Comparison of ENCODE assay signal across 1 cellular context in the genomic region with DNA sequence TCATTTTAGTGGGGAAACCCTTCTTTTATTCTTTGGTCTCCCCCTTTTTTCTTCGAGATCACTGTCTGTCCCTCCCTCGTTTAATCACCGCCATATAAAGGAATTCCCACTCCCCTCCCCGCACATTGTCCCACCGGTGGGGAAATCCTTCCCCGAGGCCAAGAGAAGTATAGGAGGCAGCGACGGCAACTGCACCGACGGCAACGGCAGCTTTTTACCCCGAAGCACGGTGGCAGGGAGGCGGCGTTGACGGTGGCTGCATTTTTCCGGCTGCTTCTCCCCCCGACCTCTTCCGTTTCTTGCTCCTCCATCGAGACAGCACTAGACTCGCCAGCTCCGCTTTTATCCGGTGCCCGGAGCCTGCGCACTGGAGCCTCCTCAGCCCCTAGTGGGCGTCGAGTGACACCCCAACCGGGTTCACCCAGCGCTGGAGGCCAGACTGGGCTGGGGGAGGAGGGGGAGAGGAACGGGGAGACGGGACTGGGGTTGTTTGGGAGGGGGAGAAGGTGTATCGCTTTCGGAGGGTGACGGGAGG.
TF ChIP-seq lines count a peak whose summit lies in the region.

No MANE protein-coding gene starts in this region.

TF ChIP-seq in K562, 482 proteins besides CTCF, POLR2A, EP300 and RAD21 (continued from another document and continues in another):
- peak; percentile 61; the same call in 1 of the 2 replicates for TF ChIP-seq ZNF586 (CRISPR knock-in tag; conservative IDR thresholded peaks at IDR 0.05)
- peak; percentile 85 for TF ChIP-seq CHCHD3 (CRISPR knock-in tag; IDR thresholded peaks at IDR 0.05)
- no peak for TF ChIP-seq ZNF197 (CRISPR knock-in tag; IDR thresholded peaks at IDR 0.05; ENCODE audit: low read depth)
- TF ChIP-seq SMAD4 (CRISPR knock-in tag; conservative IDR thresholded peaks at IDR 0.05), result no peak
- no peak; the same call in 1 of the 2 replicates for TF ChIP-seq ZNF3 (CRISPR knock-in tag; IDR thresholded peaks at IDR 0.05)
- peak; percentile 57; the same call in 1 of the 2 replicates for TF ChIP-seq TOE1 (IDR thresholded peaks at IDR 0.05; ENCODE audit: borderline replicate concordance)
- no peak for TF ChIP-seq TOE1 (CRISPR knock-in tag; IDR thresholded peaks at IDR 0.05; ENCODE audit: borderline replicate concordance, low read depth)
- TF ChIP-seq POLR2AphosphoS2 (IDR thresholded peaks at IDR 0.05; ENCODE audit: low read length), result peak; percentile 9; the same call in 1 of the 2 replicates
- no peak for TF ChIP-seq ZNF217 (CRISPR knock-in tag; IDR thresholded peaks at IDR 0.05)
- TF ChIP-seq MECOM (CRISPR knock-in tag; IDR thresholded peaks at IDR 0.05), result no peak
- peak; percentile 63 for TF ChIP-seq LARP7 (IDR thresholded peaks at IDR 0.05)
- TF ChIP-seq ASH1L (IDR thresholded peaks at IDR 0.05; ENCODE audit: borderline replicate concordance, low read depth, partially characterized antibody), result peak; percentile 25
- peak; percentile 2; the same call in 1 of the 2 replicates for TF ChIP-seq SP1 (CRISPR knock-in tag; IDR thresholded peaks at IDR 0.05)
- peak; percentile 64 for TF ChIP-seq TAF1 (IDR thresholded peaks at IDR 0.05; ENCODE audit: control insufficient read depth, extremely low read depth, insufficient read depth, low read length, severe bottlenecking)
- peak; percentile 38; the same call in 1 of the 2 replicates for TF ChIP-seq ZNF263 (CRISPR knock-in tag; IDR thresholded peaks at IDR 0.05; ENCODE audit: borderline replicate concordance)
- no peak for TF ChIP-seq ZNF184 (CRISPR knock-in tag; IDR thresholded peaks at IDR 0.05)
- peak; percentile 99 for TF ChIP-seq NFRKB (IDR thresholded peaks at IDR 0.05; ENCODE audit: low read depth)
- TF ChIP-seq, protein P1, sequence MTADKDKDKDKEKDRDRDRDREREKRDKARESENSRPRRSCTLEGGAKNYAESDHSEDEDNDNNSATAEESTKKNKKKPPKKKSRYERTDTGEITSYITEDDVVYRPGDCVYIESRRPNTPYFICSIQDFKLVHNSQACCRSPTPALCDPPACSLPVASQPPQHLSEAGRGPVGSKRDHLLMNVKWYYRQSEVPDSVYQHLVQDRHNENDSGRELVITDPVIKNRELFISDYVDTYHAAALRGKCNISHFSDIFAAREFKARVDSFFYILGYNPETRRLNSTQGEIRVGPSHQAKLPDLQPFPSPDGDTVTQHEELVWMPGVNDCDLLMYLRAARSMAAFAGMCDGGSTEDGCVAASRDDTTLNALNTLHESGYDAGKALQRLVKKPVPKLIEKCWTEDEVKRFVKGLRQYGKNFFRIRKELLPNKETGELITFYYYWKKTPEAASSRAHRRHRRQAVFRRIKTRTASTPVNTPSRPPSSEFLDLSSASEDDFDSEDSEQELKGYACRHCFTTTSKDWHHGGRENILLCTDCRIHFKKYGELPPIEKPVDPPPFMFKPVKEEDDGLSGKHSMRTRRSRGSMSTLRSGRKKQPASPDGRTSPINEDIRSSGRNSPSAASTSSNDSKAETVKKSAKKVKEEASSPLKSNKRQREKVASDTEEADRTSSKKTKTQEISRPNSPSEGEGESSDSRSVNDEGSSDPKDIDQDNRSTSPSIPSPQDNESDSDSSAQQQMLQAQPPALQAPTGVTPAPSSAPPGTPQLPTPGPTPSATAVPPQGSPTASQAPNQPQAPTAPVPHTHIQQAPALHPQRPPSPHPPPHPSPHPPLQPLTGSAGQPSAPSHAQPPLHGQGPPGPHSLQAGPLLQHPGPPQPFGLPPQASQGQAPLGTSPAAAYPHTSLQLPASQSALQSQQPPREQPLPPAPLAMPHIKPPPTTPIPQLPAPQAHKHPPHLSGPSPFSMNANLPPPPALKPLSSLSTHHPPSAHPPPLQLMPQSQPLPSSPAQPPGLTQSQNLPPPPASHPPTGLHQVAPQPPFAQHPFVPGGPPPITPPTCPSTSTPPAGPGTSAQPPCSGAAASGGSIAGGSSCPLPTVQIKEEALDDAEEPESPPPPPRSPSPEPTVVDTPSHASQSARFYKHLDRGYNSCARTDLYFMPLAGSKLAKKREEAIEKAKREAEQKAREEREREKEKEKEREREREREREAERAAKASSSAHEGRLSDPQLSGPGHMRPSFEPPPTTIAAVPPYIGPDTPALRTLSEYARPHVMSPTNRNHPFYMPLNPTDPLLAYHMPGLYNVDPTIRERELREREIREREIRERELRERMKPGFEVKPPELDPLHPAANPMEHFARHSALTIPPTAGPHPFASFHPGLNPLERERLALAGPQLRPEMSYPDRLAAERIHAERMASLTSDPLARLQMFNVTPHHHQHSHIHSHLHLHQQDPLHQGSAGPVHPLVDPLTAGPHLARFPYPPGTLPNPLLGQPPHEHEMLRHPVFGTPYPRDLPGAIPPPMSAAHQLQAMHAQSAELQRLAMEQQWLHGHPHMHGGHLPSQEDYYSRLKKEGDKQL (CRISPR knock-in tag; IDR thresholded peaks at IDR 0.05; ENCODE audit: borderline replicate concordance), result peak; percentile 24; the same call in 1 of the 2 replicates
- TF ChIP-seq SMARCA5 (IDR thresholded peaks at IDR 0.05), result peak; percentile 89
- TF ChIP-seq TAF15 (IDR thresholded peaks at IDR 0.05; ENCODE audit: low read depth, low read length), result no peak
- peak; percentile 26 for TF ChIP-seq MTA2 (IDR thresholded peaks at IDR 0.05; ENCODE audit: low read depth)
- TF ChIP-seq ZNF766 (CRISPR knock-in tag; conservative IDR thresholded peaks at IDR 0.05), result no peak
- no peak for TF ChIP-seq EHMT2 (IDR thresholded peaks at IDR 0.05)
- TF ChIP-seq LCOR (CRISPR knock-in tag; IDR thresholded peaks at IDR 0.05), result peak; percentile 24; the same call in 1 of the 2 replicates
- TF ChIP-seq FUS (optimal IDR thresholded peaks at IDR 0.05; ENCODE audit: low read depth, low read length), result no peak
- TF ChIP-seq, protein P2, sequence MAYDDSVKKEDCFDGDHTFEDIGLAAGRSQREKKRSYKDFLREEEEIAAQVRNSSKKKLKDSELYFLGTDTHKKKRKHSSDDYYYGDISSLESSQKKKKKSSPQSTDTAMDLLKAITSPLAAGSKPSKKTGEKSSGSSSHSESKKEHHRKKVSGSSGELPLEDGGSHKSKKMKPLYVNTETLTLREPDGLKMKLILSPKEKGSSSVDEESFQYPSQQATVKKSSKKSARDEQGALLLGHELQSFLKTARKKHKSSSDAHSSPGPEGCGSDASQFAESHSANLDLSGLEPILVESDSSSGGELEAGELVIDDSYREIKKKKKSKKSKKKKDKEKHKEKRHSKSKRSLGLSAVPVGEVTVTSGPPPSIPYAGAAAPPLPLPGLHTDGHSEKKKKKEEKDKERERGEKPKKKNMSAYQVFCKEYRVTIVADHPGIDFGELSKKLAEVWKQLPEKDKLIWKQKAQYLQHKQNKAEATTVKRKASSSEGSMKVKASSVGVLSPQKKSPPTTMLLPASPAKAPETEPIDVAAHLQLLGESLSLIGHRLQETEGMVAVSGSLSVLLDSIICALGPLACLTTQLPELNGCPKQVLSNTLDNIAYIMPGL (CRISPR knock-in tag; IDR thresholded peaks at IDR 0.05), result peak; percentile 51; the same call in 1 of the 2 replicates
- TF ChIP-seq ZNF324 (CRISPR knock-in tag; IDR thresholded peaks at IDR 0.05), result no peak
- no peak; the same call in 1 of the 2 replicates for TF ChIP-seq ZNF23 (CRISPR knock-in tag; IDR thresholded peaks at IDR 0.05)
- TF ChIP-seq EGR1 (conservative IDR thresholded peaks at IDR 0.05), result peak; percentile 85
- no peak for TF ChIP-seq ZBTB8A (IDR thresholded peaks at IDR 0.05; ENCODE audit: partially characterized antibody)
- peak; percentile 31; the same call in 1 of the 2 replicates for TF ChIP-seq POLR2G (IDR thresholded peaks at IDR 0.05; ENCODE audit: low read depth, low read length)
- TF ChIP-seq, protein P3, sequence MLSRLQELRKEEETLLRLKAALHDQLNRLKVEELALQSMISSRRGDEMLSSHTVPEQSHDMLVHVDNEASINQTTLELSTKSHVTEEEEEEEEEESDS (CRISPR knock-in tag; IDR thresholded peaks at IDR 0.05), result no peak
- TF ChIP-seq CBX2 (IDR thresholded peaks at IDR 0.05; ENCODE audit: insufficient read depth, low read length, poor library complexity, severe bottlenecking), result no peak
- TF ChIP-seq, protein P4, sequence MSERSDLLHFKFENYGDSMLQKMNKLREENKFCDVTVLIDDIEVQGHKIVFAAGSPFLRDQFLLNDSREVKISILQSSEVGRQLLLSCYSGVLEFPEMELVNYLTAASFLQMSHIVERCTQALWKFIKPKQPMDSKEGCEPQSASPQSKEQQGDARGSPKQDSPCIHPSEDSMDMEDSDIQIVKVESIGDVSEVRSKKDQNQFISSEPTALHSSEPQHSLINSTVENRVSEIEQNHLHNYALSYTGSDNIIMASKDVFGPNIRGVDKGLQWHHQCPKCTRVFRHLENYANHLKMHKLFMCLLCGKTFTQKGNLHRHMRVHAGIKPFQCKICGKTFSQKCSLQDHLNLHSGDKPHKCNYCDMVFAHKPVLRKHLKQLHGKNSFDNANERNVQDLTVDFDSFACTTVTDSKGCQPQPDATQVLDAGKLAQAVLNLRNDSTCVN (CRISPR knock-in tag; IDR thresholded peaks at IDR 0.05), result no peak
- no peak for TF ChIP-seq SOX6 (IDR thresholded peaks at IDR 0.05)
- TF ChIP-seq ZNF354B (CRISPR knock-in tag; IDR thresholded peaks at IDR 0.05), result 0 out of 2 replicates have a peak, but pooled peaks have one; percentile 19
- no peak for TF ChIP-seq CAMTA2 (CRISPR knock-in tag; conservative IDR thresholded peaks at IDR 0.05)
- TF ChIP-seq ZNF445 (CRISPR knock-in tag; IDR thresholded peaks at IDR 0.05; ENCODE audit: low read depth), result no peak
- no peak for TF ChIP-seq TBP (optimal IDR thresholded peaks at IDR 0.05; ENCODE audit: low read depth, low read length)
- TF ChIP-seq GATA2 (CRISPR knock-in tag; IDR thresholded peaks at IDR 0.05), result 0 out of 2 replicates have a peak, but pooled peaks have one; percentile 5
- TF ChIP-seq ZNF75A (CRISPR knock-in tag; IDR thresholded peaks at IDR 0.05), result peak; percentile 54; the same call in 1 of the 2 replicates
- no peak; the same call in none of the 2 replicates for TF ChIP-seq HNRNPUL1 (IDR thresholded peaks at IDR 0.05; ENCODE audit: low read length)
- TF ChIP-seq, protein P5, sequence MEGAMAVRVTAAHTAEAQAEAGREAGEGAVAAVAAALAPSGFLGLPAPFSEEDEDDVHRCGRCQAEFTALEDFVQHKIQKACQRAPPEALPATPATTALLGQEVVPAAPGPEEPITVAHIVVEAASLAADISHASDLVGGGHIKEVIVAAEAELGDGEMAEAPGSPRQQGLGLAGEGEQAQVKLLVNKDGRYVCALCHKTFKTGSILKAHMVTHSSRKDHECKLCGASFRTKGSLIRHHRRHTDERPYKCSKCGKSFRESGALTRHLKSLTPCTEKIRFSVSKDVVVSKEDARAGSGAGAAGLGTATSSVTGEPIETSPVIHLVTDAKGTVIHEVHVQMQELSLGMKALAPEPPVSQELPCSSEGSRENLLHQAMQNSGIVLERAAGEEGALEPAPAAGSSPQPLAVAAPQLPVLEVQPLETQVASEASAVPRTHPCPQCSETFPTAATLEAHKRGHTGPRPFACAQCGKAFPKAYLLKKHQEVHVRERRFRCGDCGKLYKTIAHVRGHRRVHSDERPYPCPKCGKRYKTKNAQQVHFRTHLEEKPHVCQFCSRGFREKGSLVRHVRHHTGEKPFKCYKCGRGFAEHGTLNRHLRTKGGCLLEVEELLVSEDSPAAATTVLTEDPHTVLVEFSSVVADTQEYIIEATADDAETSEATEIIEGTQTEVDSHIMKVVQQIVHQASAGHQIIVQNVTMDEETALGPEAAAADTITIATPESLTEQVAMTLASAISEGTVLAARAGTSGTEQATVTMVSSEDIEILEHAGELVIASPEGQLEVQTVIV (CRISPR knock-in tag; IDR thresholded peaks at IDR 0.05; ENCODE audit: borderline replicate concordance), result no peak
- TF ChIP-seq, protein P6, sequence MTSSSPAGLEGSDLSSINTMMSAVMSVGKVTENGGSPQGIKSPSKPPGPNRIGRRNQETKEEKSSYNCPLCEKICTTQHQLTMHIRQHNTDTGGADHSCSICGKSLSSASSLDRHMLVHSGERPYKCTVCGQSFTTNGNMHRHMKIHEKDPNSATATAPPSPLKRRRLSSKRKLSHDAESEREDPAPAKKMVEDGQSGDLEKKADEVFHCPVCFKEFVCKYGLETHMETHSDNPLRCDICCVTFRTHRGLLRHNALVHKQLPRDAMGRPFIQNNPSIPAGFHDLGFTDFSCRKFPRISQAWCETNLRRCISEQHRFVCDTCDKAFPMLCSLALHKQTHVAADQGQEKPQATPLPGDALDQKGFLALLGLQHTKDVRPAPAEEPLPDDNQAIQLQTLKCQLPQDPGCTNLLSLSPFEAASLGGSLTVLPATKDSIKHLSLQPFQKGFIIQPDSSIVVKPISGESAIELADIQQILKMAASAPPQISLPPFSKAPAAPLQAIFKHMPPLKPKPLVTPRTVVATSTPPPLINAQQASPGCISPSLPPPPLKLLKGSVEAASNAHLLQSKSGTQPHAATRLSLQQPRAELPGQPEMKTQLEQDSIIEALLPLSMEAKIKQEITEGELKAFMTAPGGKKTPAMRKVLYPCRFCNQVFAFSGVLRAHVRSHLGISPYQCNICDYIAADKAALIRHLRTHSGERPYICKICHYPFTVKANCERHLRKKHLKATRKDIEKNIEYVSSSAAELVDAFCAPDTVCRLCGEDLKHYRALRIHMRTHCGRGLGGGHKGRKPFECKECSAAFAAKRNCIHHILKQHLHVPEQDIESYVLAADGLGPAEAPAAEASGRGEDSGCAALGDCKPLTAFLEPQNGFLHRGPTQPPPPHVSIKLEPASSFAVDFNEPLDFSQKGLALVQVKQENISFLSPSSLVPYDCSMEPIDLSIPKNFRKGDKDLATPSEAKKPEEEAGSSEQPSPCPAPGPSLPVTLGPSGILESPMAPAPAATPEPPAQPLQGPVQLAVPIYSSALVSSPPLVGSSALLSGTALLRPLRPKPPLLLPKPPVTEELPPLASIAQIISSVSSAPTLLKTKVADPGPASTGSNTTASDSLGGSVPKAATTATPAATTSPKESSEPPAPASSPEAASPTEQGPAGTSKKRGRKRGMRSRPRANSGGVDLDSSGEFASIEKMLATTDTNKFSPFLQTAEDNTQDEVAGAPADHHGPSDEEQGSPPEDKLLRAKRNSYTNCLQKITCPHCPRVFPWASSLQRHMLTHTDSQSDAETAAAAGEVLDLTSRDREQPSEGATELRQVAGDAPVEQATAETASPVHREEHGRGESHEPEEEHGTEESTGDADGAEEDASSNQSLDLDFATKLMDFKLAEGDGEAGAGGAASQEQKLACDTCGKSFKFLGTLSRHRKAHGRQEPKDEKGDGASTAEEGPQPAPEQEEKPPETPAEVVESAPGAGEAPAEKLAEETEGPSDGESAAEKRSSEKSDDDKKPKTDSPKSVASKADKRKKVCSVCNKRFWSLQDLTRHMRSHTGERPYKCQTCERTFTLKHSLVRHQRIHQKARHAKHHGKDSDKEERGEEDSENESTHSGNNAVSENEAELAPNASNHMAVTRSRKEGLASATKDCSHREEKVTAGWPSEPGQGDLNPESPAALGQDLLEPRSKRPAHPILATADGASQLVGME (CRISPR knock-in tag; IDR thresholded peaks at IDR 0.05), result peak; percentile 9; the same call in 1 of the 2 replicates
